1 cellular context compared by ENCODE assay signal in the genomic region with DNA sequence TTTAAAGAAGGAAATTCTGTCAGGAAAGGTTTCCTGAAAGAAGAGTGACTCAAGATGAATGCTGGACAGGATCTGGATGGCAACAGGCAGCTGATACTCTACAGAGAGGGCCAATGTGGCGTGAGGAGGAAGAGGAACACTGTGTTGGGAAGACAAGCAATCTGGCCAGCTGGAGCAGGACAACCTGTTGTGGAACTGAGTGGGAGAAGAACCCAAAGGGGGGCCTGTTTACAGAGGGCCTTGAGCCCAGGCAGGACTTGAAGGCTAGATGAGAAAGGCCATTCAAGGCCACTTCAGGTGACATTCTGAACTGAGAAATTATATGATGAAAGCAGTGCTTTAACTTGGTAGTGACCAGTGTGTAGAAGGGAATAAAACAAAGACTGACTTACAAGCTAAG.
TF ChIP-seq lines count a peak whose summit lies in the region.

No MANE protein-coding gene starts in this region.

TF ChIP-seq in endothelial cell of umbilical vein, 7 proteins besides CTCF, POLR2A, EP300 and RAD21:
- TF ChIP-seq JUN (IDR thresholded peaks at IDR 0.05; ENCODE audit: borderline replicate concordance, insufficient read depth, insufficient read length, low read depth) (no peak), FOS (IDR thresholded peaks at IDR 0.05; ENCODE audit: borderline replicate concordance, insufficient read depth, low read length) (peak; percentile 31), GATA2 (IDR thresholded peaks at IDR 0.05; ENCODE audit: insufficient read depth, insufficient read length, low read depth, low read length) (no peak), EZH2 (IDR thresholded peaks at IDR 0.05; ENCODE audit: borderline replicate concordance, low read depth, low read length, severe bottlenecking) (no peak), MYC (IDR thresholded peaks at IDR 0.05; ENCODE audit: low read depth, low read length) (no peak)
- TF ChIP-seq, protein P1, sequence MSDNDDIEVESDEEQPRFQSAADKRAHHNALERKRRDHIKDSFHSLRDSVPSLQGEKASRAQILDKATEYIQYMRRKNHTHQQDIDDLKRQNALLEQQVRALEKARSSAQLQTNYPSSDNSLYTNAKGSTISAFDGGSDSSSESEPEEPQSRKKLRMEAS (IDR thresholded peaks at IDR 0.05; ENCODE audit: insufficient read depth, insufficient read length) = no peak
